ENCODE assay signal across 1 cellular context in the genomic region with DNA sequence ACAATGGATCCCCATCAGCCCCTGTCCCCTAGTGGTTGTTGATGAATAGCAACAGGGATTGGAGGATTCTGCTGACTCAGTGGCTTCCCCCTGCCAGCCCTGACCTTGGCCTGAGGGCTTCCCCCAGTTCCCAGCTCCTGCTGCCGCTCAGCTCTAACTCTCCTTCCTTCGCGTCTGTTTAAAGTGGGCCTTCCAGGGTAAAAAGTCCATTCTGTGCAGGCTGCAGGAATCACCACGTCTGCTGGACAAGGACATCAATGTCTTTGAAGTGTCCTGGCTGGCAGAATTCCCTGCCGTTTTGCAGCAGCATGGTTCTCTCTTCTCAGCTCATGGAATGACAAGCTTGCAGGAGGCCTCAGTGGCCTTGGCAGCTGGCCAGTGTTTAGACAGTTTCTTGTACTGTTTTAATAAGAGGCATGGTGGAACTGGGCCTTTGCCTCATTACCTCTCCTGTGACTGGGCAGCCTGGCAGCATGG.
TF ChIP-seq lines count a peak whose summit lies in the region.

No MANE protein-coding gene starts in this region.

TF ChIP-seq in HepG2, 621 proteins besides CTCF, POLR2A, EP300 and RAD21 (continued from another document and continues in another):
- TF ChIP-seq, protein P1, sequence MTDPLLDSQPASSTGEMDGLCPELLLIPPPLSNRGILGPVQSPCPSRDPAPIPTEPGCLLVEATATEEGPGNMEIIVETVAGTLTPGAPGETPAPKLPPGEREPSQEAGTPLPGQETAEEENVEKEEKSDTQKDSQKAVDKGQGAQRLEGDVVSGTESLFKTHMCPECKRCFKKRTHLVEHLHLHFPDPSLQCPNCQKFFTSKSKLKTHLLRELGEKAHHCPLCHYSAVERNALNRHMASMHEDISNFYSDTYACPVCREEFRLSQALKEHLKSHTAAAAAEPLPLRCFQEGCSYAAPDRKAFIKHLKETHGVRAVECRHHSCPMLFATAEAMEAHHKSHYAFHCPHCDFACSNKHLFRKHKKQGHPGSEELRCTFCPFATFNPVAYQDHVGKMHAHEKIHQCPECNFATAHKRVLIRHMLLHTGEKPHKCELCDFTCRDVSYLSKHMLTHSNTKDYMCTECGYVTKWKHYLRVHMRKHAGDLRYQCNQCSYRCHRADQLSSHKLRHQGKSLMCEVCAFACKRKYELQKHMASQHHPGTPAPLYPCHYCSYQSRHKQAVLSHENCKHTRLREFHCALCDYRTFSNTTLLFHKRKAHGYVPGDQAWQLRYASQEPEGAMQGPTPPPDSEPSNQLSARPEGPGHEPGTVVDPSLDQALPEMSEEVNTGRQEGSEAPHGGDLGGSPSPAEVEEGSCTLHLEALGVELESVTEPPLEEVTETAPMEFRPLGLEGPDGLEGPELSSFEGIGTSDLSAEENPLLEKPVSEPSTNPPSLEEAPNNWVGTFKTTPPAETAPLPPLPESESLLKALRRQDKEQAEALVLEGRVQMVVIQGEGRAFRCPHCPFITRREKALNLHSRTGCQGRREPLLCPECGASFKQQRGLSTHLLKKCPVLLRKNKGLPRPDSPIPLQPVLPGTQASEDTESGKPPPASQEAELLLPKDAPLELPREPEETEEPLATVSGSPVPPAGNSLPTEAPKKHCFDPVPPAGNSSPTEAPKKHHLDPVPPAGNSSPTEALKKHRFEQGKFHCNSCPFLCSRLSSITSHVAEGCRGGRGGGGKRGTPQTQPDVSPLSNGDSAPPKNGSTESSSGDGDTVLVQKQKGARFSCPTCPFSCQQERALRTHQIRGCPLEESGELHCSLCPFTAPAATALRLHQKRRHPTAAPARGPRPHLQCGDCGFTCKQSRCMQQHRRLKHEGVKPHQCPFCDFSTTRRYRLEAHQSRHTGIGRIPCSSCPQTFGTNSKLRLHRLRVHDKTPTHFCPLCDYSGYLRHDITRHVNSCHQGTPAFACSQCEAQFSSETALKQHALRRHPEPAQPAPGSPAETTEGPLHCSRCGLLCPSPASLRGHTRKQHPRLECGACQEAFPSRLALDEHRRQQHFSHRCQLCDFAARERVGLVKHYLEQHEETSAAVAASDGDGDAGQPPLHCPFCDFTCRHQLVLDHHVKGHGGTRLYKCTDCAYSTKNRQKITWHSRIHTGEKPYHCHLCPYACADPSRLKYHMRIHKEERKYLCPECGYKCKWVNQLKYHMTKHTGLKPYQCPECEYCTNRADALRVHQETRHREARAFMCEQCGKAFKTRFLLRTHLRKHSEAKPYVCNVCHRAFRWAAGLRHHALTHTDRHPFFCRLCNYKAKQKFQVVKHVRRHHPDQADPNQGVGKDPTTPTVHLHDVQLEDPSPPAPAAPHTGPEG (CRISPR knock-in tag; IDR thresholded peaks at IDR 0.05), result no peak
- peak; percentile 82 for TF ChIP-seq GATAD2A (CRISPR knock-in tag; IDR thresholded peaks at IDR 0.05)
- TF ChIP-seq NCOA2 (CRISPR knock-in tag; IDR thresholded peaks at IDR 0.05), result peak; percentile 90
- TF ChIP-seq, protein P2, sequence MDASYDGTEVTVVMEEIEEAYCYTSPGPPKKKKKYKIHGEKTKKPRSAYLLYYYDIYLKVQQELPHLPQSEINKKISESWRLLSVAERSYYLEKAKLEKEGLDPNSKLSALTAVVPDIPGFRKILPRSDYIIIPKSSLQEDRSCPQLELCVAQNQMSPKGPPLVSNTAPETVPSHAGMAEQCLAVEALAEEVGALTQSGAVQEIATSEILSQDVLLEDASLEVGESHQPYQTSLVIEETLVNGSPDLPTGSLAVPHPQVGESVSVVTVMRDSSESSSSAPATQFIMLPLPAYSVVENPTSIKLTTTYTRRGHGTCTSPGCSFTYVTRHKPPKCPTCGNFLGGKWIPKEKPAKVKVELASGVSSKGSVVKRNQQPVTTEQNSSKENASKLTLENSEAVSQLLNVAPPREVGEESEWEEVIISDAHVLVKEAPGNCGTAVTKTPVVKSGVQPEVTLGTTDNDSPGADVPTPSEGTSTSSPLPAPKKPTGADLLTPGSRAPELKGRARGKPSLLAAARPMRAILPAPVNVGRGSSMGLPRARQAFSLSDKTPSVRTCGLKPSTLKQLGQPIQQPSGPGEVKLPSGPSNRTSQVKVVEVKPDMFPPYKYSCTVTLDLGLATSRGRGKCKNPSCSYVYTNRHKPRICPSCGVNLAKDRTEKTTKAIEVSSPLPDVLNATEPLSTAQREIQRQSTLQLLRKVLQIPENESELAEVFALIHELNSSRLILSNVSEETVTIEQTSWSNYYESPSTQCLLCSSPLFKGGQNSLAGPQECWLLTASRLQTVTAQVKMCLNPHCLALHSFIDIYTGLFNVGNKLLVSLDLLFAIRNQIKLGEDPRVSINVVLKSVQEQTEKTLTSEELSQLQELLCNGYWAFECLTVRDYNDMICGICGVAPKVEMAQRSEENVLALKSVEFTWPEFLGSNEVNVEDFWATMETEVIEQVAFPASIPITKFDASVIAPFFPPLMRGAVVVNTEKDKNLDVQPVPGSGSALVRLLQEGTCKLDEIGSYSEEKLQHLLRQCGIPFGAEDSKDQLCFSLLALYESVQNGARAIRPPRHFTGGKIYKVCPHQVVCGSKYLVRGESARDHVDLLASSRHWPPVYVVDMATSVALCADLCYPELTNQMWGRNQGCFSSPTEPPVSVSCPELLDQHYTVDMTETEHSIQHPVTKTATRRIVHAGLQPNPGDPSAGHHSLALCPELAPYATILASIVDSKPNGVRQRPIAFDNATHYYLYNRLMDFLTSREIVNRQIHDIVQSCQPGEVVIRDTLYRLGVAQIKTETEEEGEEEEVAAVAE (CRISPR knock-in tag; IDR thresholded peaks at IDR 0.05; ENCODE audit: borderline replicate concordance), result 0 out of 2 replicates have a peak, but pooled peaks have one; percentile 48
- TF ChIP-seq ZSCAN30 (CRISPR knock-in tag; IDR thresholded peaks at IDR 0.05), result no peak
- TF ChIP-seq CEBPG (CRISPR knock-in tag; IDR thresholded peaks at IDR 0.05), result no peak
- TF ChIP-seq ISX (CRISPR knock-in tag; conservative IDR thresholded peaks at IDR 0.05), result no peak
- no peak for TF ChIP-seq ZFP82 (CRISPR knock-in tag; IDR thresholded peaks at IDR 0.05; ENCODE audit: borderline replicate concordance)
- no peak for TF ChIP-seq ZNF17 (CRISPR knock-in tag; IDR thresholded peaks at IDR 0.05)
- no peak for TF ChIP-seq ZFAT (CRISPR knock-in tag; conservative IDR thresholded peaks at IDR 0.05)
- no peak for TF ChIP-seq MBD4 (IDR thresholded peaks at IDR 0.05; ENCODE audit: borderline replicate concordance, low read length)
- TF ChIP-seq PPARG (CRISPR knock-in tag; conservative IDR thresholded peaks at IDR 0.05), result no peak
- no peak for TF ChIP-seq THYN1 (CRISPR knock-in tag; IDR thresholded peaks at IDR 0.05; ENCODE audit: borderline replicate concordance, low read depth)
- TF ChIP-seq ZNF530 (CRISPR knock-in tag; IDR thresholded peaks at IDR 0.05; ENCODE audit: low read depth), result no peak
- TF ChIP-seq, protein P3, sequence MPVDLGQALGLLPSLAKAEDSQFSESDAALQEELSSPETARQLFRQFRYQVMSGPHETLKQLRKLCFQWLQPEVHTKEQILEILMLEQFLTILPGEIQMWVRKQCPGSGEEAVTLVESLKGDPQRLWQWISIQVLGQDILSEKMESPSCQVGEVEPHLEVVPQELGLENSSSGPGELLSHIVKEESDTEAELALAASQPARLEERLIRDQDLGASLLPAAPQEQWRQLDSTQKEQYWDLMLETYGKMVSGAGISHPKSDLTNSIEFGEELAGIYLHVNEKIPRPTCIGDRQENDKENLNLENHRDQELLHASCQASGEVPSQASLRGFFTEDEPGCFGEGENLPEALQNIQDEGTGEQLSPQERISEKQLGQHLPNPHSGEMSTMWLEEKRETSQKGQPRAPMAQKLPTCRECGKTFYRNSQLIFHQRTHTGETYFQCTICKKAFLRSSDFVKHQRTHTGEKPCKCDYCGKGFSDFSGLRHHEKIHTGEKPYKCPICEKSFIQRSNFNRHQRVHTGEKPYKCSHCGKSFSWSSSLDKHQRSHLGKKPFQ (CRISPR knock-in tag; IDR thresholded peaks at IDR 0.05; ENCODE audit: insufficient replicate concordance), result no peak
- TF ChIP-seq, protein P4, sequence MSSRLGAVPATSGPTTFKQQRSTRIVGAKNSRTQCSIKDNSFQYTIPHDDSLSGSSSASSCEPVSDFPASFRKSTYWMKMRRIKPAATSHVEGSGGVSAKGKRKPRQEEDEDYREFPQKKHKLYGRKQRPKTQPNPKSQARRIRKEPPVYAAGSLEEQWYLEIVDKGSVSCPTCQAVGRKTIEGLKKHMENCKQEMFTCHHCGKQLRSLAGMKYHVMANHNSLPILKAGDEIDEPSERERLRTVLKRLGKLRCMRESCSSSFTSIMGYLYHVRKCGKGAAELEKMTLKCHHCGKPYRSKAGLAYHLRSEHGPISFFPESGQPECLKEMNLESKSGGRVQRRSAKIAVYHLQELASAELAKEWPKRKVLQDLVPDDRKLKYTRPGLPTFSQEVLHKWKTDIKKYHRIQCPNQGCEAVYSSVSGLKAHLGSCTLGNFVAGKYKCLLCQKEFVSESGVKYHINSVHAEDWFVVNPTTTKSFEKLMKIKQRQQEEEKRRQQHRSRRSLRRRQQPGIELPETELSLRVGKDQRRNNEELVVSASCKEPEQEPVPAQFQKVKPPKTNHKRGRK (CRISPR knock-in tag; IDR thresholded peaks at IDR 0.05), result no peak
- TF ChIP-seq, protein P5, sequence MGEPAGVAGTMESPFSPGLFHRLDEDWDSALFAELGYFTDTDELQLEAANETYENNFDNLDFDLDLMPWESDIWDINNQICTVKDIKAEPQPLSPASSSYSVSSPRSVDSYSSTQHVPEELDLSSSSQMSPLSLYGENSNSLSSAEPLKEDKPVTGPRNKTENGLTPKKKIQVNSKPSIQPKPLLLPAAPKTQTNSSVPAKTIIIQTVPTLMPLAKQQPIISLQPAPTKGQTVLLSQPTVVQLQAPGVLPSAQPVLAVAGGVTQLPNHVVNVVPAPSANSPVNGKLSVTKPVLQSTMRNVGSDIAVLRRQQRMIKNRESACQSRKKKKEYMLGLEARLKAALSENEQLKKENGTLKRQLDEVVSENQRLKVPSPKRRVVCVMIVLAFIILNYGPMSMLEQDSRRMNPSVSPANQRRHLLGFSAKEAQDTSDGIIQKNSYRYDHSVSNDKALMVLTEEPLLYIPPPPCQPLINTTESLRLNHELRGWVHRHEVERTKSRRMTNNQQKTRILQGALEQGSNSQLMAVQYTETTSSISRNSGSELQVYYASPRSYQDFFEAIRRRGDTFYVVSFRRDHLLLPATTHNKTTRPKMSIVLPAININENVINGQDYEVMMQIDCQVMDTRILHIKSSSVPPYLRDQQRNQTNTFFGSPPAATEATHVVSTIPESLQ (CRISPR knock-in tag; conservative IDR thresholded peaks at IDR 0.05), result no peak
- no peak; the same call in 1 of the 2 replicates for TF ChIP-seq ZNF746 (CRISPR knock-in tag; IDR thresholded peaks at IDR 0.05)
- TF ChIP-seq, protein P6, sequence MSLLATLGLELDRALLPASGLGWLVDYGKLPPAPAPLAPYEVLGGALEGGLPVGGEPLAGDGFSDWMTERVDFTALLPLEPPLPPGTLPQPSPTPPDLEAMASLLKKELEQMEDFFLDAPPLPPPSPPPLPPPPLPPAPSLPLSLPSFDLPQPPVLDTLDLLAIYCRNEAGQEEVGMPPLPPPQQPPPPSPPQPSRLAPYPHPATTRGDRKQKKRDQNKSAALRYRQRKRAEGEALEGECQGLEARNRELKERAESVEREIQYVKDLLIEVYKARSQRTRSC (CRISPR knock-in tag; IDR thresholded peaks at IDR 0.05; ENCODE audit: low read depth), result no peak
- TF ChIP-seq ZNF564 (CRISPR knock-in tag; IDR thresholded peaks at IDR 0.05), result 0 out of 2 replicates have a peak, but pooled peaks have one; percentile 82
- no peak for TF ChIP-seq ZNF776 (CRISPR knock-in tag; IDR thresholded peaks at IDR 0.05)
- no peak for TF ChIP-seq TRIM24 (CRISPR knock-in tag; IDR thresholded peaks at IDR 0.05)
- TF ChIP-seq HOXD1 (CRISPR knock-in tag; IDR thresholded peaks at IDR 0.05), result 0 out of 2 replicates have a peak, but pooled peaks have one; percentile 47
- TF ChIP-seq ZNF766 (CRISPR knock-in tag; IDR thresholded peaks at IDR 0.05; ENCODE audit: borderline replicate concordance), result no peak; the same call in 1 of the 2 replicates
- no peak for TF ChIP-seq CCAR2 (optimal IDR thresholded peaks at IDR 0.05; ENCODE audit: low read depth, low read length)
- TF ChIP-seq ZFP36 (IDR thresholded peaks at IDR 0.05; ENCODE audit: borderline replicate concordance, low read depth, low read length, partially characterized antibody), result no peak
- no peak; the same call in 1 of the 2 replicates for TF ChIP-seq DMAP1 (CRISPR knock-in tag; IDR thresholded peaks at IDR 0.05)
- TF ChIP-seq, protein P7, sequence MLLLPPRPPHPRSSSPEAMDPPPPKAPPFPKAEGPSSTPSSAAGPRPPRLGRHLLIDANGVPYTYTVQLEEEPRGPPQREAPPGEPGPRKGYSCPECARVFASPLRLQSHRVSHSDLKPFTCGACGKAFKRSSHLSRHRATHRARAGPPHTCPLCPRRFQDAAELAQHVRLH (CRISPR knock-in tag; IDR thresholded peaks at IDR 0.05; ENCODE audit: borderline replicate concordance, low read depth), result no peak
- TF ChIP-seq, protein P8, sequence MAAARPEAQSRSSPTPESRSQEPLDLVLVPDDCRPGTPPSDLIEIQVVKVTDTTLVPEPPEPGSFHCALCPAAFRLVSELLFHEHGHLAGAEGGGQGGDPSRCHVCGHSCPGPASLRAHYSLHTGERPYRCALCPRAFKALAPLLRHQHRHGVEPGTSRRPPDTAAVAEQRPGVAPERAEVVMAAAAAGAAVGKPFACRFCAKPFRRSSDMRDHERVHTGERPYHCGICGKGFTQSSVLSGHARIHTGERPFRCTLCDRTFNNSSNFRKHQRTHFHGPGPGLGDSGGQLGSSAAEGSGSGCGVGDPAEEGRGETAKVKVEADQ (CRISPR knock-in tag; IDR thresholded peaks at IDR 0.05; ENCODE audit: borderline replicate concordance), result peak; percentile 40; the same call in 1 of the 2 replicates
- 0 out of 2 replicates have a peak, but pooled peaks have one; percentile 14 for TF ChIP-seq NFYB (CRISPR knock-in tag; IDR thresholded peaks at IDR 0.05)
- no peak; the same call in 1 of the 2 replicates for TF ChIP-seq ZNF563 (CRISPR knock-in tag; IDR thresholded peaks at IDR 0.05)
- no peak for TF ChIP-seq GPN1 (CRISPR knock-in tag; IDR thresholded peaks at IDR 0.05; ENCODE audit: borderline replicate concordance)
- no peak for TF ChIP-seq ELF1 (CRISPR knock-in tag; IDR thresholded peaks at IDR 0.05)
- TF ChIP-seq, protein P9, sequence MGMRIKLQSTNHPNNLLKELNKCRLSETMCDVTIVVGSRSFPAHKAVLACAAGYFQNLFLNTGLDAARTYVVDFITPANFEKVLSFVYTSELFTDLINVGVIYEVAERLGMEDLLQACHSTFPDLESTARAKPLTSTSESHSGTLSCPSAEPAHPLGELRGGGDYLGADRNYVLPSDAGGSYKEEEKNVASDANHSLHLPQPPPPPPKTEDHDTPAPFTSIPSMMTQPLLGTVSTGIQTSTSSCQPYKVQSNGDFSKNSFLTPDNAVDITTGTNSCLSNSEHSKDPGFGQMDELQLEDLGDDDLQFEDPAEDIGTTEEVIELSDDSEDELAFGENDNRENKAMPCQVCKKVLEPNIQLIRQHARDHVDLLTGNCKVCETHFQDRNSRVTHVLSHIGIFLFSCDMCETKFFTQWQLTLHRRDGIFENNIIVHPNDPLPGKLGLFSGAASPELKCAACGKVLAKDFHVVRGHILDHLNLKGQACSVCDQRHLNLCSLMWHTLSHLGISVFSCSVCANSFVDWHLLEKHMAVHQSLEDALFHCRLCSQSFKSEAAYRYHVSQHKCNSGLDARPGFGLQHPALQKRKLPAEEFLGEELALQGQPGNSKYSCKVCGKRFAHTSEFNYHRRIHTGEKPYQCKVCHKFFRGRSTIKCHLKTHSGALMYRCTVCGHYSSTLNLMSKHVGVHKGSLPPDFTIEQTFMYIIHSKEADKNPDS (CRISPR knock-in tag; IDR thresholded peaks at IDR 0.05), result no peak
